In genomic region chr19:43563816-43564215, GRCh38 we compare ENCODE assay signal across 1 cellular context.
TF ChIP-seq lines count a peak whose summit lies in the region.

No MANE protein-coding gene starts in this region.

TF ChIP-seq in HepG2, 621 proteins besides CTCF, POLR2A, EP300 and RAD21:
- TF ChIP-seq ZNF674 (CRISPR knock-in tag; IDR thresholded peaks at IDR 0.05; ENCODE audit: low read depth) (no peak), ZNF709 (CRISPR knock-in tag; IDR thresholded peaks at IDR 0.05) (no peak), ZNF629 (CRISPR knock-in tag; conservative IDR thresholded peaks at IDR 0.05) (peak; percentile 32; the same call in 1 of the 2 replicates)
TF ChIP-seq in HepG2: peak in this region for 1.
